ENCODE assay signal across 36 cellular contexts in genomic region chr11:69501121-69501489, GRCh38. TPM values are rescaled to one million over a fixed set of nuclear protein-coding genes. Genes with fewer than 3 reads are reported as not detected.
"Had no signal": no experiment of that assay in that cellular context is flagged by ENCODE, and none has a peak within 500 bp of the region (broad histone marks: within the 10 kb centered on the region; RNA-seq: fewer than 3 reads in every experiment).

No MANE protein-coding gene starts in this region.

- H3K27ac ChIP-seq: brain microvascular endothelial cell, epithelial cell of prostate, esophagus squamous epithelium, gastroesophageal sphincter, heart right ventricle, WERI-Rb-1 had no signal

- H3K4me1 Mint-ChIP-seq: activated B cell treated with CpG ODN at 0.5 μM for 24 hours; activated T-helper 17 cell treated with anti-CD3 and anti-CD28 coated beads, Interleukin-2, amount 50 U/mL, for 72 hours; central memory CD8-positive, alpha-beta T cell had no signal

- H3K4me3 Mint-ChIP-seq: activated B cell treated with CpG ODN at 0.5 μM for 24 hours; activated CD8-positive, alpha-beta T cell treated with anti-CD3 and anti-CD28 coated beads for 36 hours; activated naive CD4-positive, alpha-beta T cell treated with anti-CD3 and anti-CD28 coated beads for 36 hours; activated naive CD8-positive, alpha-beta T cell treated with anti-CD3 and anti-CD28 coated beads, Interleukin-2, amount 10 ng/mL, durations not matched to agents 7 days and 5 days; activated T-cell treated with anti-CD3 and anti-CD28 coated beads, Interleukin-2, amount 50 U/mL, for 4 hours; activated T-helper 17 cell treated with anti-CD3 and anti-CD28 coated beads, Interleukin-2, amount 50 U/mL, for 72 hours; central memory CD8-positive, alpha-beta T cell; effector memory CD8-positive, alpha-beta T cell; T-cell; T-helper 1 cell treated with Interleukin-12 subunit alpha and Interleukin-12 subunit beta and Interleukin-4 antibody, amounts not matched to agents 30 μg/mL and 1 μg/mL, for 36 hours had no signal

- H3K9me3 ChIP-seq: esophagus squamous epithelium, gastroesophageal sphincter had no signal

- DNase-seq: activated B cell treated with CpG ODN at 0.5 μM for 24 hours; activated CD4-positive, alpha-beta T cell treated with anti-CD3 and anti-CD28 coated beads for 48 hours; activated CD4-positive, alpha-beta T cell treated with anti-CD3 and anti-CD28 coated beads, Interleukin-2, amount 50 U/mL, for 1 hour; activated CD4-positive, alpha-beta T cell treated with anti-CD3 and anti-CD28 coated beads, Interleukin-2, amount 50 U/mL, for 48 hours; activated CD8-positive, alpha-beta memory T cell treated with anti-CD3 and anti-CD28 coated beads for 24 hours; activated CD8-positive, alpha-beta T cell treated with anti-CD3 and anti-CD28 coated beads for 36 hours; activated effector memory CD4-positive, alpha-beta T cell treated with Interleukin-2 at 50 U/mL for 16 hours; activated gamma-delta T cell treated with Interleukin-2 at 50 U/mL for 16 hours; activated naive CD4-positive, alpha-beta T cell treated with anti-CD3 and anti-CD28 coated beads for 36 hours; activated naive CD8-positive, alpha-beta T cell treated with anti-CD3 and anti-CD28 coated beads, Interleukin-2, amount 10 ng/mL, durations not matched to agents 7 days and 5 days; activated T-cell treated with anti-CD3 and anti-CD28 coated beads, Interleukin-2, amount 50 U/mL, for 4 hours; brain microvascular endothelial cell; cortex of kidney; dermis blood vessel endothelial cell; effector CD4-positive, alpha-beta T cell; effector memory CD8-positive, alpha-beta T cell; esophagus squamous epithelium; foreskin melanocyte; heart right ventricle; T-cell; T-helper 9 cell; WERI-Rb-1 had no signal

- H3K36me3 ChIP-seq: brain microvascular endothelial cell, esophagus squamous epithelium, gastroesophageal sphincter, heart right ventricle, WERI-Rb-1 had no signal

- H3K27me3 Mint-ChIP-seq: activated naive CD8-positive, alpha-beta T cell treated with anti-CD3 and anti-CD28 coated beads, Interleukin-2, amount 10 ng/mL, durations not matched to agents 7 days and 5 days had no signal

- H3K9me3 Mint-ChIP-seq: activated CD8-positive, alpha-beta T cell treated with anti-CD3 and anti-CD28 coated beads for 36 hours; activated naive CD8-positive, alpha-beta T cell treated with anti-CD3 and anti-CD28 coated beads, Interleukin-2, amount 10 ng/mL, durations not matched to agents 7 days and 5 days; activated T-cell treated with anti-CD3 and anti-CD28 coated beads, Interleukin-2, amount 50 U/mL, for 4 hours; activated T-helper 17 cell treated with anti-CD3 and anti-CD28 coated beads, Interleukin-2, amount 50 U/mL, for 72 hours; central memory CD8-positive, alpha-beta T cell; effector memory CD8-positive, alpha-beta T cell; T-helper 1 cell treated with Interleukin-12 subunit alpha and Interleukin-12 subunit beta and Interleukin-4 antibody, amounts not matched to agents 30 μg/mL and 1 μg/mL, for 36 hours had no signal

- H3K27ac Mint-ChIP-seq: activated B cell treated with CpG ODN at 0.5 μM for 24 hours; activated CD8-positive, alpha-beta T cell treated with anti-CD3 and anti-CD28 coated beads for 36 hours; activated naive CD4-positive, alpha-beta T cell treated with anti-CD3 and anti-CD28 coated beads for 36 hours; activated naive CD4-positive, alpha-beta T cell treated with anti-CD3 and anti-CD28 coated beads, Interleukin-2, amount 50 U/mL, for 72 hours; activated naive CD8-positive, alpha-beta T cell treated with anti-CD3 and anti-CD28 coated beads, Interleukin-2, amount 10 ng/mL, durations not matched to agents 7 days and 5 days; activated T-helper 17 cell treated with anti-CD3 and anti-CD28 coated beads, Interleukin-2, amount 50 U/mL, for 72 hours; effector memory CD8-positive, alpha-beta T cell; T-cell; T-helper 1 cell treated with Interleukin-12 subunit alpha and Interleukin-12 subunit beta and Interleukin-4 antibody, amounts not matched to agents 30 μg/mL and 1 μg/mL, for 36 hours had no signal

- H3K4me3 ChIP-seq: esophagus squamous epithelium, gastroesophageal sphincter, heart right ventricle had no signal

- H3K27me3 ChIP-seq: brain microvascular endothelial cell, gastroesophageal sphincter, heart right ventricle had no signal

- H3K36me3 Mint-ChIP-seq: activated naive CD4-positive, alpha-beta T cell treated with anti-CD3 and anti-CD28 coated beads, Interleukin-2, amount 50 U/mL, for 72 hours; activated naive CD8-positive, alpha-beta T cell treated with anti-CD3 and anti-CD28 coated beads, Interleukin-2, amount 10 ng/mL, durations not matched to agents 7 days and 5 days; T-cell had no signal

RNA-seq across cellular contexts. Expression of gene LINC01488, which starts 19.6 kb away (rescaled TPM):
- total RNA-seq: activated B cell treated with CpG ODN at 0.5 μM for 24 hours; activated CD8-positive, alpha-beta T cell treated with anti-CD3 and anti-CD28 coated beads for 36 hours; activated naive CD4-positive, alpha-beta T cell treated with anti-CD3 and anti-CD28 coated beads for 36 hours; activated naive CD4-positive, alpha-beta T cell treated with anti-CD3 and anti-CD28 coated beads, Interleukin-2, amount 50 U/mL, for 72 hours; activated naive CD8-positive, alpha-beta T cell treated with anti-CD3 and anti-CD28 coated beads, Interleukin-2, amount 10 ng/mL, durations not matched to agents 7 days and 5 days; activated T-cell treated with anti-CD3 and anti-CD28 coated beads, Interleukin-2, amount 50 U/mL, for 4 hours; activated T-helper 17 cell treated with anti-CD3 and anti-CD28 coated beads, Interleukin-2, amount 50 U/mL, for 72 hours; astrocyte; bronchial epithelial cell; chondrocyte; dermis blood vessel endothelial cell; endothelial cell of umbilical vein; esophagus squamous epithelium; fibroblast of lung; fibroblast of villous mesenchyme; gastroesophageal sphincter; glomerular endothelial cell; T-cell; T-helper 2 cell treated with Interferon-gamma antibody and Interleukin-4, amounts not matched to agents 100 ng/mL and 5 ng/mL, for 36 hours had no signal
